In the genomic region with DNA sequence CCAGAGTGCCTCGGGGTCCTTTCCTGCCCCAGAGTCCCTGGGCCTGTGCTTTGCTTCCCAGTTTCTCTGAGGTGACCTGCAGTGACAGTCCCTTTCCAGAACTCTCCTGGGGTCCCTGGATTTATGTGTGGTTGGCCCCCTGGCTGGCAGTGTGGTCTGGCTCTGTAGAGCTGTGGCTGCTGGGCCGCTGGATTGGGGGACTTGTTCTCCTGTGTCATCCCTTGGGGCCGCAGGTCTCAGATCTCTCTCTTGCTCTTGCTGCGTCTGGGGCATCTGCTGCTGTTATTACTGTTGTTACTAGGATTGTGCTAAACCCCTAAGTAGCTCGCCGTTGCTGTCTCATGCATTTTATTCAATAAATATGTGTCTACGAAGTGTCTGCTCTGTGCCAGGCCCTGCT, we compare ENCODE assay signal across 17 cellular contexts. TPM values are rescaled to one million over a fixed set of nuclear protein-coding genes. Genes with fewer than 3 reads are reported as not detected.
DNase-seq lines count a peak whose midpoint lies in the region; ATAC-seq and TF ChIP-seq lines count a peak whose summit lies in the region.
"Had no signal": no experiment of that assay in that cellular context is flagged by ENCODE, and none has a peak within 500 bp of the region (broad histone marks: within the 10 kb centered on the region; RNA-seq: fewer than 3 reads in every experiment).

No MANE protein-coding gene starts in this region.

- intact Hi-C loops in Right ventricle myocardium inferior (cut with DNase I) (no loop called here), right cardiac atrium (cut with DNase I) (loop anchor here in 2 of 4 donors (5.0 to 10.0 kb wide), 5 partner anchors 92 to 489 kb away; no protein-coding TSS in a partner anchor), OCI-LY7 (cut with micrococcal nuclease; ENCODE audit: unreplicated experiment) (loop anchor here (10.0 kb wide), 1 partner anchor 402 kb away; no protein-coding TSS in a partner anchor), aorta (cut with DNase I) (no loop called here)

- BruUV-seq in OCI-LY7 (replicated peaks; lab: Mats Ljungman, UMichigan) = no TSS peak

- no peak overlapping the region for H3K4ac ChIP-seq in mesenchymal stem cell (ENCODE audit: low read depth in 1 of 2, low read length in 2 of 2)

- H3K4me3 Mint-ChIP-seq in endothelial cell (ENCODE audit: unreplicated experiment) = no peak overlapping the region
- H3K4me3 Mint-ChIP-seq: CD14-positive monocyte; CD4-positive, alpha-beta memory T cell; GM23338 had no signal

- H4K8ac ChIP-seq in mesenchymal stem cell (ENCODE audit: low read length) = no peak overlapping the region

- H3K4me2 ChIP-seq in OCI-LY7 (ENCODE audit: low read length) (no peak overlapping the region), mesenchymal stem cell (ENCODE audit: low read length, poor library complexity, severe bottlenecking) (no peak overlapping the region)
- H3K4me2 ChIP-seq: GM23338 had no signal

- H3K79me1 ChIP-seq in mesenchymal stem cell (replicated peaks; ENCODE audit: low read length, poor library complexity, severe bottlenecking) = no peaks in the 10 kb centered on the region

- no peak overlapping the region for H3K27ac Mint-ChIP-seq in endothelial cell (ENCODE audit: unreplicated experiment)
- H3K27ac Mint-ChIP-seq: CD14-positive monocyte; CD4-positive, alpha-beta memory T cell; GM23338 had no signal

- H3K9me3 Mint-ChIP-seq in endothelial cell (ENCODE audit: unreplicated experiment) = no peaks in the 10 kb centered on the region
- H3K9me3 Mint-ChIP-seq: CD14-positive monocyte; CD4-positive, alpha-beta memory T cell; GM23338 had no signal

- H3K36me3 Mint-ChIP-seq in endothelial cell (ENCODE audit: low read depth, unreplicated experiment) = no peaks in the 10 kb centered on the region
- H3K36me3 Mint-ChIP-seq: CD14-positive monocyte; CD4-positive, alpha-beta memory T cell had no signal

- H2BK12ac ChIP-seq in mesenchymal stem cell (ENCODE audit: low read length in 2 of 2) = no peak overlapping the region

- H3K18ac ChIP-seq in mesenchymal stem cell (ENCODE audit: low read depth in 1 of 2, low read length in 2 of 2) = no peak overlapping the region

- no peak overlapping the region for H2AK5ac ChIP-seq in mesenchymal stem cell (ENCODE audit: low read length, severe bottlenecking)

- H3K4me3 ChIP-seq in right cardiac atrium (ENCODE audit: low read length) (no peak overlapping the region), OCI-LY7 (ENCODE audit: low read depth, low read length, poor library complexity, severe bottlenecking) (no peak overlapping the region), mesenchymal stem cell (ENCODE audit: insufficient read depth in 1 of 2, low read depth in 1 of 2, low read length in 2 of 2) (no peak overlapping the region), aorta (ENCODE audit: low read length in 2 of 2) (no peak overlapping the region)
- H3K4me3 ChIP-seq: GM23338 had no signal

- H3K79me2 ChIP-seq in OCI-LY7 (ENCODE audit: insufficient read depth, low read depth, low read length) = no peaks in the 10 kb centered on the region

- POLR2A ChIA-PET in OCI-LY7 (lab: Charles Lee) = no interaction called here

- no peaks in the 10 kb centered on the region for H3K36me3 ChIP-seq in OCI-LY7 (ENCODE audit: insufficient read depth, low read length)
- H3K36me3 ChIP-seq in mesenchymal stem cell (ENCODE audit: control insufficient read depth in 1 of 2, insufficient read depth in 2 of 2, low read depth in 1 of 2, low read length in 2 of 2) = no peaks in the 10 kb centered on the region
- no peaks in the 10 kb centered on the region for H3K36me3 ChIP-seq in aorta (ENCODE audit: control insufficient read depth in 1 of 2, insufficient read depth in 2 of 2, low read length in 1 of 2)
- H3K36me3 ChIP-seq: BE2C had no signal

- H2AFZ ChIP-seq in OCI-LY7 (ENCODE audit: low read length) (peak overlapping the region; percentile 25; the same call in 1 of the 2 replicates), mesenchymal stem cell (ENCODE audit: low read depth, low read length) (no peak overlapping the region)
- H2AFZ ChIP-seq: GM23338 had no signal

- H3K27ac ChIP-seq in right cardiac atrium (ENCODE audit: low read length) (no peak overlapping the region), OCI-LY7 (ENCODE audit: low read depth, low read length, poor library complexity, severe bottlenecking) (no peak overlapping the region), mesenchymal stem cell (ENCODE audit: low read length, poor library complexity, severe bottlenecking) (no peak overlapping the region), aorta (ENCODE audit: low read depth in 1 of 2, low read length in 2 of 2) (no peak overlapping the region)

- no peak overlapping the region for H2BK120ac ChIP-seq in mesenchymal stem cell (ENCODE audit: low read depth, low read length)

- H3K4me1 Mint-ChIP-seq in endothelial cell (ENCODE audit: unreplicated experiment) = peaks cover 7% of the 10 kb centered on the region
- H3K4me1 Mint-ChIP-seq: CD14-positive monocyte had no signal

- H3K9ac ChIP-seq in mesenchymal stem cell (ENCODE audit: low read length) = no peak overlapping the region

- H3K14ac ChIP-seq in mesenchymal stem cell (ENCODE audit: low read length in 2 of 2) = no peak overlapping the region

- no peak overlapping the region for H2BK5ac ChIP-seq in mesenchymal stem cell (ENCODE audit: low read depth, low read length, poor library complexity, severe bottlenecking)

- peak overlapping the region; percentile 31 for H2BK15ac ChIP-seq in mesenchymal stem cell (ENCODE audit: low read depth, poor library complexity, severe bottlenecking)

- H3K27me3 ChIP-seq in right cardiac atrium (ENCODE audit: control insufficient read depth, insufficient read depth) (no peaks in the 10 kb centered on the region), mesenchymal stem cell (ENCODE audit: control insufficient read depth in 1 of 2, insufficient read depth in 1 of 2, low read length in 2 of 2) (peaks cover 42 to 54% of the 10 kb centered on the region in 2 experiments), aorta (ENCODE audit: control insufficient read depth in 1 of 2, insufficient read depth in 2 of 2, low read length in 1 of 2) (no peaks in the 10 kb centered on the region)
- H3K27me3 ChIP-seq: BE2C had no signal

- H3K9me3 ChIP-seq in right cardiac atrium (ENCODE audit: control insufficient read depth, low read length) = no peaks in the 10 kb centered on the region
- H3K9me3 ChIP-seq in OCI-LY7 (ENCODE audit: low read length) = no peaks in the 10 kb centered on the region
- H3K9me3 ChIP-seq in mesenchymal stem cell (ENCODE audit: control insufficient read depth, low read length) = no peaks in the 10 kb centered on the region
- H3K9me3 ChIP-seq in aorta (ENCODE audit: control insufficient read depth, low read length) = no peaks in the 10 kb centered on the region
- H3K9me3 ChIP-seq: BE2C had no signal

- H3K23ac ChIP-seq in mesenchymal stem cell (ENCODE audit: low read length in 2 of 2) = no peak overlapping the region

- H4K91ac ChIP-seq in mesenchymal stem cell (ENCODE audit: low read length) = no peak overlapping the region

- H4K20me1 ChIP-seq in OCI-LY7 (ENCODE audit: insufficient read depth, low read length) = no peaks in the 10 kb centered on the region

- no peaks in the 10 kb centered on the region for H3K27me3 Mint-ChIP-seq in endothelial cell (ENCODE audit: unreplicated experiment)
- H3K27me3 Mint-ChIP-seq: CD4-positive, alpha-beta memory T cell had no signal

- ATAC-seq in Right ventricle myocardium inferior = no peak
- no peak for ATAC-seq in right cardiac atrium
- ATAC-seq in aorta (ENCODE audit: low FRiP score) = no peak
- ATAC-seq in GM18858 (IDR thresholded peaks at IDR 0.05; ENCODE audit: unreplicated experiment) = no peak
- ATAC-seq: GM23338 had no signal

- CTCF ChIA-PET in OCI-LY7 (lab: Charles Lee; ENCODE audit: unreplicated experiment) = no interaction called here

- peak; percentile 13 for DNase-seq in Right ventricle myocardium inferior (ENCODE audit: missing footprints)
- DNase-seq in right cardiac atrium = no peak
- no peak for DNase-seq in OCI-LY7 (ENCODE audit: low spot score)
- DNase-seq in mesenchymal stem cell = no peak
- DNase-seq in aorta = peak; percentile 17 to 50
- no peak for DNase-seq in endothelial cell (ENCODE audit: low spot score)
- no peak for DNase-seq in NCI-H1048 (lab: John Stamatoyannopoulos, UW)
- DNase-seq: ACHN; BE2C; CD4-positive, alpha-beta memory T cell; DMS153; DMS79; GDM1; HCEC 1CT had no signal

- H3K9me2 ChIP-seq in OCI-LY7 (ENCODE audit: insufficient read depth, low read length) = no peaks in the 10 kb centered on the region

- H3K4me1 ChIP-seq in right cardiac atrium (ENCODE audit: control insufficient read depth, insufficient read depth, low read length) = no peaks in the 10 kb centered on the region
- H3K4me1 ChIP-seq in OCI-LY7 (ENCODE audit: insufficient read depth, low read length, poor library complexity, severe bottlenecking) = peaks cover 25% of the 10 kb centered on the region
- peaks cover 1% of the 10 kb centered on the region for H3K4me1 ChIP-seq in mesenchymal stem cell (ENCODE audit: control insufficient read depth, insufficient read depth, low read depth, low read length)
- H3K4me1 ChIP-seq in aorta (ENCODE audit: control insufficient read depth in 1 of 2, insufficient read depth in 2 of 2, low read length in 2 of 2) = no peaks in the 10 kb centered on the region

- 86% methylated on average over 7 of the region's 7 CpGs for WGBS in right cardiac atrium
- WGBS in mesenchymal stem cell = 89% methylated on average over 7 of the region's 7 CpGs
- WGBS in aorta, 2 donors = 85 to 87% methylated on average over 7 of the region's 7 CpGs

- TF ChIP-seq CTCF in OCI-LY7 (conservative IDR thresholded peaks at IDR 0.05; ENCODE audit: low read length) = no peak
- TF ChIP-seq CTCF in endothelial cell (IDR thresholded peaks at IDR 0.05; ENCODE audit: unreplicated experiment) = no peak

RNA-seq across cellular contexts. Expression of a gene that starts 31.9 kb away (rescaled TPM):
- total RNA-seq in Right ventricle myocardium inferior (6.1 TPM), right cardiac atrium (1 to 10 TPM; 4.3 to 8.5 (median 6.4) TPM), OCI-LY7 (2022) (not detected in 2 replicates), aorta (under 1 TPM; 0.15 to 0.84 TPM), endothelial cell (ENCODE audit: unreplicated experiment) (3.5 TPM)
- polyA plus RNA-seq in right cardiac atrium (3.6 TPM), aorta (under 1 TPM in 1 of 2 donors, not detected in 1; 0.88 TPM)
- total RNA-seq in OCI-LY7 (2014; rRNA removed; shearing (Covaris generic)) = not detected in 2 replicates
- polyA plus RNA-seq in mesenchymal stem cell (2013, experiment 1 of 2) = 0.06 TPM
- polyA plus RNA-seq in mesenchymal stem cell (2013, experiment 2 of 2) = 0.05 TPM
- polyA plus RNA-seq: CD4-positive, alpha-beta memory T cell had no signal

Comparison
In these comparisons a context has a peak if more than half of its experiments do, and no peak if none do; other contexts are left out.
1. DNase-seq: peak in Right ventricle myocardium inferior (single experiment) and aorta (2 of 2); none in right cardiac atrium (0 of 3), OCI-LY7 (single experiment), mesenchymal stem cell (single experiment), endothelial cell (single experiment) and NCI-H1048 (single experiment).